In the genomic region with DNA sequence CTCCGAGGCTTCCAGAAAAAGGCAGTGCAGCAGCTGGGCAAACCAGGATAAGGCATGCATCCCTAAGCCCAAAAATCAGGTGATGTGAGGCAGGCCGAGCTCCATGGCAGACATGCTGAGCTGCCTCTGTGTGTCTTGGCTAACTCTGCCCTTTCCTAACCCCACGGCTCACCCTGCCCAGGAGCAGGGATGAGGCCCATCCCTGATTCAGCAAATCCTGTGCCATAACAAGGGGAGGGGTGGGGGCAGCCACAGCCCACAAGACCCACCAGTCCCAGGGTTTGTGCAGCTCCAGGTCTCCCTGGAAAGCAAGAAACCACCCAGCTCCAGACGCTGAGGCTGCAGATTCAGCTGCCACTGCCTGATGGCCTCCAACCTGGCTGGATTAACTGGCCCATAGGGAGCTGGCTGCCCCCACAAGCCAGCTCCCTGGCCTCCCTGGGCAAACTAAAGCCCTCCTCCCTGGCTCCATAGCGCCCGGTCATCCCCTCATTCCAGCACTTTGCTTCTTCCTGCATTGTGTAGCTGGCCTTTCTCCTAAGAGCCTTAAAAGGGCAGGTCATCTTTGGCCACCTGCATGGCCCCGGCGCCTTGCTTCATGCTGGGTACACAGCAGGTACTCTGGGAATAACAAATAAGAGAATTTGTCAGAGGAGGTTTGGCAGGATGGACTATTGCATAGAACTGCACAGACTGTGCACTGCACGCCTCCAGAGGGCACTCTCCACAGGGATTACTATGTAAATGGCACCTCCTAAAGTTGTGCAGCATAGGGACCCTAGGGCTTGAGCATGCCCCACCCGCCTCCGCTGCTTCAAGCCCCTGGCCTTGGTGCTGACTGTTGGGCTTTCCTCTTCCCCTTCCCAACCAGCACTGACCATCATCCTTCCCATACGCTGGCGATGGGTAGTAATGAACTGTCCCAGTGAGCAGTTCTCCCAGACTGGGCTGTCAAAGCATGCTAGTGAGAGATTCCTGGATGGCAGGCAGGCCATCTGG, we compare ENCODE assay signal across 1 cellular context.
TF ChIP-seq lines count a peak whose summit lies in the region.

No MANE protein-coding gene starts in this region.

TF ChIP-seq in HepG2, 621 proteins besides CTCF, POLR2A, EP300 and RAD21 (continued from another document and continues in another):
- TF ChIP-seq, protein P1, sequence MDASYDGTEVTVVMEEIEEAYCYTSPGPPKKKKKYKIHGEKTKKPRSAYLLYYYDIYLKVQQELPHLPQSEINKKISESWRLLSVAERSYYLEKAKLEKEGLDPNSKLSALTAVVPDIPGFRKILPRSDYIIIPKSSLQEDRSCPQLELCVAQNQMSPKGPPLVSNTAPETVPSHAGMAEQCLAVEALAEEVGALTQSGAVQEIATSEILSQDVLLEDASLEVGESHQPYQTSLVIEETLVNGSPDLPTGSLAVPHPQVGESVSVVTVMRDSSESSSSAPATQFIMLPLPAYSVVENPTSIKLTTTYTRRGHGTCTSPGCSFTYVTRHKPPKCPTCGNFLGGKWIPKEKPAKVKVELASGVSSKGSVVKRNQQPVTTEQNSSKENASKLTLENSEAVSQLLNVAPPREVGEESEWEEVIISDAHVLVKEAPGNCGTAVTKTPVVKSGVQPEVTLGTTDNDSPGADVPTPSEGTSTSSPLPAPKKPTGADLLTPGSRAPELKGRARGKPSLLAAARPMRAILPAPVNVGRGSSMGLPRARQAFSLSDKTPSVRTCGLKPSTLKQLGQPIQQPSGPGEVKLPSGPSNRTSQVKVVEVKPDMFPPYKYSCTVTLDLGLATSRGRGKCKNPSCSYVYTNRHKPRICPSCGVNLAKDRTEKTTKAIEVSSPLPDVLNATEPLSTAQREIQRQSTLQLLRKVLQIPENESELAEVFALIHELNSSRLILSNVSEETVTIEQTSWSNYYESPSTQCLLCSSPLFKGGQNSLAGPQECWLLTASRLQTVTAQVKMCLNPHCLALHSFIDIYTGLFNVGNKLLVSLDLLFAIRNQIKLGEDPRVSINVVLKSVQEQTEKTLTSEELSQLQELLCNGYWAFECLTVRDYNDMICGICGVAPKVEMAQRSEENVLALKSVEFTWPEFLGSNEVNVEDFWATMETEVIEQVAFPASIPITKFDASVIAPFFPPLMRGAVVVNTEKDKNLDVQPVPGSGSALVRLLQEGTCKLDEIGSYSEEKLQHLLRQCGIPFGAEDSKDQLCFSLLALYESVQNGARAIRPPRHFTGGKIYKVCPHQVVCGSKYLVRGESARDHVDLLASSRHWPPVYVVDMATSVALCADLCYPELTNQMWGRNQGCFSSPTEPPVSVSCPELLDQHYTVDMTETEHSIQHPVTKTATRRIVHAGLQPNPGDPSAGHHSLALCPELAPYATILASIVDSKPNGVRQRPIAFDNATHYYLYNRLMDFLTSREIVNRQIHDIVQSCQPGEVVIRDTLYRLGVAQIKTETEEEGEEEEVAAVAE (CRISPR knock-in tag; IDR thresholded peaks at IDR 0.05; ENCODE audit: borderline replicate concordance): no peak
- no peak for TF ChIP-seq NFYB (CRISPR knock-in tag; IDR thresholded peaks at IDR 0.05)
- TF ChIP-seq KDM2A (CRISPR knock-in tag; IDR thresholded peaks at IDR 0.05; ENCODE audit: borderline replicate concordance, low read depth): 0 out of 2 replicates have a peak, but pooled peaks have one; percentile 13
- TF ChIP-seq MYC (CRISPR knock-in tag; IDR thresholded peaks at IDR 0.05; ENCODE audit: borderline replicate concordance): no peak
- TF ChIP-seq, protein P2, sequence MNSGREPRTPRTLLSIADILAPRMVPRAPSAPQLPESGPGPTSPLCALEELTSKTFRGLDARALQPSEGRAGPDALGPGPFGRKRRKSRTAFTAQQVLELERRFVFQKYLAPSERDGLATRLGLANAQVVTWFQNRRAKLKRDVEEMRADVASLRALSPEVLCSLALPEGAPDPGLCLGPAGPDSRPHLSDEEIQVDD (CRISPR knock-in tag; IDR thresholded peaks at IDR 0.05; ENCODE audit: borderline replicate concordance): no peak
- TF ChIP-seq ZNF253 (CRISPR knock-in tag; IDR thresholded peaks at IDR 0.05; ENCODE audit: borderline replicate concordance): no peak
- TF ChIP-seq, protein P3, sequence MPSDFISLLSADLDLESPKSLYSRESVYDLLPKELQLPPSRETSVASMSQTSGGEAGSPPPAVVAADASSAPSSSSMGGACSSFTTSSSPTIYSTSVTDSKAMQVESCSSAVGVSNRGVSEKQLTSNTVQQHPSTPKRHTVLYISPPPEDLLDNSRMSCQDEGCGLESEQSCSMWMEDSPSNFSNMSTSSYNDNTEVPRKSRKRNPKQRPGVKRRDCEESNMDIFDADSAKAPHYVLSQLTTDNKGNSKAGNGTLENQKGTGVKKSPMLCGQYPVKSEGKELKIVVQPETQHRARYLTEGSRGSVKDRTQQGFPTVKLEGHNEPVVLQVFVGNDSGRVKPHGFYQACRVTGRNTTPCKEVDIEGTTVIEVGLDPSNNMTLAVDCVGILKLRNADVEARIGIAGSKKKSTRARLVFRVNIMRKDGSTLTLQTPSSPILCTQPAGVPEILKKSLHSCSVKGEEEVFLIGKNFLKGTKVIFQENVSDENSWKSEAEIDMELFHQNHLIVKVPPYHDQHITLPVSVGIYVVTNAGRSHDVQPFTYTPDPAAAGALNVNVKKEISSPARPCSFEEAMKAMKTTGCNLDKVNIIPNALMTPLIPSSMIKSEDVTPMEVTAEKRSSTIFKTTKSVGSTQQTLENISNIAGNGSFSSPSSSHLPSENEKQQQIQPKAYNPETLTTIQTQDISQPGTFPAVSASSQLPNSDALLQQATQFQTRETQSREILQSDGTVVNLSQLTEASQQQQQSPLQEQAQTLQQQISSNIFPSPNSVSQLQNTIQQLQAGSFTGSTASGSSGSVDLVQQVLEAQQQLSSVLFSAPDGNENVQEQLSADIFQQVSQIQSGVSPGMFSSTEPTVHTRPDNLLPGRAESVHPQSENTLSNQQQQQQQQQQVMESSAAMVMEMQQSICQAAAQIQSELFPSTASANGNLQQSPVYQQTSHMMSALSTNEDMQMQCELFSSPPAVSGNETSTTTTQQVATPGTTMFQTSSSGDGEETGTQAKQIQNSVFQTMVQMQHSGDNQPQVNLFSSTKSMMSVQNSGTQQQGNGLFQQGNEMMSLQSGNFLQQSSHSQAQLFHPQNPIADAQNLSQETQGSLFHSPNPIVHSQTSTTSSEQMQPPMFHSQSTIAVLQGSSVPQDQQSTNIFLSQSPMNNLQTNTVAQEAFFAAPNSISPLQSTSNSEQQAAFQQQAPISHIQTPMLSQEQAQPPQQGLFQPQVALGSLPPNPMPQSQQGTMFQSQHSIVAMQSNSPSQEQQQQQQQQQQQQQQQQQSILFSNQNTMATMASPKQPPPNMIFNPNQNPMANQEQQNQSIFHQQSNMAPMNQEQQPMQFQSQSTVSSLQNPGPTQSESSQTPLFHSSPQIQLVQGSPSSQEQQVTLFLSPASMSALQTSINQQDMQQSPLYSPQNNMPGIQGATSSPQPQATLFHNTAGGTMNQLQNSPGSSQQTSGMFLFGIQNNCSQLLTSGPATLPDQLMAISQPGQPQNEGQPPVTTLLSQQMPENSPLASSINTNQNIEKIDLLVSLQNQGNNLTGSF (CRISPR knock-in tag; IDR thresholded peaks at IDR 0.05): no peak
- TF ChIP-seq, protein P4, sequence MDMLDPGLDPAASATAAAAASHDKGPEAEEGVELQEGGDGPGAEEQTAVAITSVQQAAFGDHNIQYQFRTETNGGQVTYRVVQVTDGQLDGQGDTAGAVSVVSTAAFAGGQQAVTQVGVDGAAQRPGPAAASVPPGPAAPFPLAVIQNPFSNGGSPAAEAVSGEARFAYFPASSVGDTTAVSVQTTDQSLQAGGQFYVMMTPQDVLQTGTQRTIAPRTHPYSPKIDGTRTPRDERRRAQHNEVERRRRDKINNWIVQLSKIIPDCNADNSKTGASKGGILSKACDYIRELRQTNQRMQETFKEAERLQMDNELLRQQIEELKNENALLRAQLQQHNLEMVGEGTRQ (IDR thresholded peaks at IDR 0.05; ENCODE audit: low read depth, low read length): no peak
- TF ChIP-seq, protein P4 (CRISPR knock-in tag; IDR thresholded peaks at IDR 0.05; ENCODE audit: borderline replicate concordance): no peak
- TF ChIP-seq ZNF383 (CRISPR knock-in tag; IDR thresholded peaks at IDR 0.05; ENCODE audit: borderline replicate concordance): no peak
- no peak for TF ChIP-seq PHF8 (CRISPR knock-in tag; IDR thresholded peaks at IDR 0.05)
- no peak for TF ChIP-seq MXD4 (CRISPR knock-in tag; IDR thresholded peaks at IDR 0.05)
- TF ChIP-seq ZNF768 (CRISPR knock-in tag; IDR thresholded peaks at IDR 0.05): no peak
- TF ChIP-seq, protein P5, sequence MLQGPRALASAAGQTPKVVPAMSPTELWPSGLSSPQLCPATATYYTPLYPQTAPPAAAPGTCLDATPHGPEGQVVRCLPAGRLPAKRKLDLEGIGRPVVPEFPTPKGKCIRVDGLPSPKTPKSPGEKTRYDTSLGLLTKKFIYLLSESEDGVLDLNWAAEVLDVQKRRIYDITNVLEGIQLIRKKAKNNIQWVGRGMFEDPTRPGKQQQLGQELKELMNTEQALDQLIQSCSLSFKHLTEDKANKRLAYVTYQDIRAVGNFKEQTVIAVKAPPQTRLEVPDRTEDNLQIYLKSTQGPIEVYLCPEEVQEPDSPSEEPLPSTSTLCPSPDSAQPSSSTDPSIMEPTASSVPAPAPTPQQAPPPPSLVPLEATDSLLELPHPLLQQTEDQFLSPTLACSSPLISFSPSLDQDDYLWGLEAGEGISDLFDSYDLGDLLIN (CRISPR knock-in tag; IDR thresholded peaks at IDR 0.05; ENCODE audit: borderline replicate concordance): no peak
- TF ChIP-seq POLR2AphosphoS5 (IDR thresholded peaks at IDR 0.05; ENCODE audit: low read depth, low read length): no peak
- no peak for TF ChIP-seq ZEB1 (IDR thresholded peaks at IDR 0.05; ENCODE audit: insufficient replicate concordance, low read depth)
- TF ChIP-seq, protein P6, sequence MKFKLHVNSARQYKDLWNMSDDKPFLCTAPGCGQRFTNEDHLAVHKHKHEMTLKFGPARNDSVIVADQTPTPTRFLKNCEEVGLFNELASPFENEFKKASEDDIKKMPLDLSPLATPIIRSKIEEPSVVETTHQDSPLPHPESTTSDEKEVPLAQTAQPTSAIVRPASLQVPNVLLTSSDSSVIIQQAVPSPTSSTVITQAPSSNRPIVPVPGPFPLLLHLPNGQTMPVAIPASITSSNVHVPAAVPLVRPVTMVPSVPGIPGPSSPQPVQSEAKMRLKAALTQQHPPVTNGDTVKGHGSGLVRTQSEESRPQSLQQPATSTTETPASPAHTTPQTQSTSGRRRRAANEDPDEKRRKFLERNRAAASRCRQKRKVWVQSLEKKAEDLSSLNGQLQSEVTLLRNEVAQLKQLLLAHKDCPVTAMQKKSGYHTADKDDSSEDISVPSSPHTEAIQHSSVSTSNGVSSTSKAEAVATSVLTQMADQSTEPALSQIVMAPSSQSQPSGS (CRISPR knock-in tag; IDR thresholded peaks at IDR 0.05): 0 out of 2 replicates have a peak, but pooled peaks have one; percentile 17
- TF ChIP-seq KDM5B (CRISPR knock-in tag; IDR thresholded peaks at IDR 0.05; ENCODE audit: borderline replicate concordance): no peak
- TF ChIP-seq JUN (CRISPR knock-in tag; IDR thresholded peaks at IDR 0.05): no peak
- TF ChIP-seq GATAD1 (CRISPR knock-in tag; IDR thresholded peaks at IDR 0.05): no peak
- TF ChIP-seq, protein P7, sequence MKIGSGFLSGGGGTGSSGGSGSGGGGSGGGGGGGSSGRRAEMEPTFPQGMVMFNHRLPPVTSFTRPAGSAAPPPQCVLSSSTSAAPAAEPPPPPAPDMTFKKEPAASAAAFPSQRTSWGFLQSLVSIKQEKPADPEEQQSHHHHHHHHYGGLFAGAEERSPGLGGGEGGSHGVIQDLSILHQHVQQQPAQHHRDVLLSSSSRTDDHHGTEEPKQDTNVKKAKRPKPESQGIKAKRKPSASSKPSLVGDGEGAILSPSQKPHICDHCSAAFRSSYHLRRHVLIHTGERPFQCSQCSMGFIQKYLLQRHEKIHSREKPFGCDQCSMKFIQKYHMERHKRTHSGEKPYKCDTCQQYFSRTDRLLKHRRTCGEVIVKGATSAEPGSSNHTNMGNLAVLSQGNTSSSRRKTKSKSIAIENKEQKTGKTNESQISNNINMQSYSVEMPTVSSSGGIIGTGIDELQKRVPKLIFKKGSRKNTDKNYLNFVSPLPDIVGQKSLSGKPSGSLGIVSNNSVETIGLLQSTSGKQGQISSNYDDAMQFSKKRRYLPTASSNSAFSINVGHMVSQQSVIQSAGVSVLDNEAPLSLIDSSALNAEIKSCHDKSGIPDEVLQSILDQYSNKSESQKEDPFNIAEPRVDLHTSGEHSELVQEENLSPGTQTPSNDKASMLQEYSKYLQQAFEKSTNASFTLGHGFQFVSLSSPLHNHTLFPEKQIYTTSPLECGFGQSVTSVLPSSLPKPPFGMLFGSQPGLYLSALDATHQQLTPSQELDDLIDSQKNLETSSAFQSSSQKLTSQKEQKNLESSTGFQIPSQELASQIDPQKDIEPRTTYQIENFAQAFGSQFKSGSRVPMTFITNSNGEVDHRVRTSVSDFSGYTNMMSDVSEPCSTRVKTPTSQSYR (CRISPR knock-in tag; IDR thresholded peaks at IDR 0.05; ENCODE audit: borderline replicate concordance): peak; percentile 64; the same call in 1 of the 2 replicates
- TF ChIP-seq HNRNPLL (IDR thresholded peaks at IDR 0.05; ENCODE audit: low read depth, low read length, poor library complexity, severe bottlenecking): no peak
- peak; percentile 28 for TF ChIP-seq TEAD3 (CRISPR knock-in tag; optimal IDR thresholded peaks at IDR 0.05; ENCODE audit: borderline replicate concordance)
- no peak for TF ChIP-seq SP1 (IDR thresholded peaks at IDR 0.05)
- TF ChIP-seq SP1 (CRISPR knock-in tag; IDR thresholded peaks at IDR 0.05): no peak
- TF ChIP-seq ZNF572 (CRISPR knock-in tag; IDR thresholded peaks at IDR 0.05): 0 out of 2 replicates have a peak, but pooled peaks have one; percentile 51
- no peak for TF ChIP-seq ZNF256 (CRISPR knock-in tag; conservative IDR thresholded peaks at IDR 0.05)
- TF ChIP-seq, protein P8, sequence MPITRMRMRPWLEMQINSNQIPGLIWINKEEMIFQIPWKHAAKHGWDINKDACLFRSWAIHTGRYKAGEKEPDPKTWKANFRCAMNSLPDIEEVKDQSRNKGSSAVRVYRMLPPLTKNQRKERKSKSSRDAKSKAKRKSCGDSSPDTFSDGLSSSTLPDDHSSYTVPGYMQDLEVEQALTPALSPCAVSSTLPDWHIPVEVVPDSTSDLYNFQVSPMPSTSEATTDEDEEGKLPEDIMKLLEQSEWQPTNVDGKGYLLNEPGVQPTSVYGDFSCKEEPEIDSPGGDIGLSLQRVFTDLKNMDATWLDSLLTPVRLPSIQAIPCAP (CRISPR knock-in tag; IDR thresholded peaks at IDR 0.05; ENCODE audit: low read depth): no peak
- no peak for TF ChIP-seq STAT5B (CRISPR knock-in tag; IDR thresholded peaks at IDR 0.05)
